ENCODE assay signal across 8 cellular contexts in the genomic region with DNA sequence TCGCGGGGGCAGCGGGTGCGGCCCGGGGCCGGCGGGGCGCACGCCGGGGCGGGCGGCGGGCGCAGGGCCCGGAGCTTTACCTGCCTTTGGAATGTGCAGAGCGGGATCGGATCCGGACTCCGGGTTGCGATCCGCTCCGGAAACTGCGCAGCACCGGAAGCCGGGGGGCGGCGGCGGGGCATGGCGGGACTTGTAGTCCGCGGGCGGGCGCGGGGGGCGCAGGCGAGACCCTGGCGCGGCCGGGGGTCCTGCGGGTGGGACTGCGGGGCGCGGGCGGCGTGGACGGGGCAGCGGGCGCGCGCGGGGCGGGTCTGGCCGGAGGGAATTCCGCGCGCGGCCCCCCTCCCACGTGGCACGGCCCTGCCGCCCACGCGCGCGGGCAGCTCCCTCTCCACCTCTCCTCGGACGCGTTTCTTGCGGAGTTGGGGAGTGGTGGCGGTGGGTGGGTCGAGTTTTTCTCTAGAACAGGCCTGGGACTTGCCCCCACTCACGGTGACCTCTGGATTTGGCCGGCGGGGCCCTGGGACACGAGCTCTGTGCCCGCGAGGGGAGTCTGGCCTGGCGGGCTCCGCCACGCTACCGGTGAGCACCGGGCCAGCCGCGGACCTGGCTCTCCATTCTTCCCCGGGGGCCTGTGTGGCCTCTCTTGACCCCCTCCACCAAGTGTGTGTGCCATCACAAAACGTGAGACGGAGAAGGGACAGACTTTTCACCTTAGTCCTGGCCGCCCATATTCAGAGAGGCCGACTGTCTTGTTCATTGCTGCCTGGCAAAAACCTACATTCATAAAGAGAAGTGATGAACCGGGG. TPM values are rescaled to one million over a fixed set of nuclear protein-coding genes. Genes with fewer than 3 reads are reported as not detected.
A peak's percentile ranks its signal among the peaks of the same experiment; 100 is the strongest.
DNase-seq lines count a peak whose midpoint lies in the region; ATAC-seq and TF ChIP-seq lines count a peak whose summit lies in the region.

A gene with protein sequence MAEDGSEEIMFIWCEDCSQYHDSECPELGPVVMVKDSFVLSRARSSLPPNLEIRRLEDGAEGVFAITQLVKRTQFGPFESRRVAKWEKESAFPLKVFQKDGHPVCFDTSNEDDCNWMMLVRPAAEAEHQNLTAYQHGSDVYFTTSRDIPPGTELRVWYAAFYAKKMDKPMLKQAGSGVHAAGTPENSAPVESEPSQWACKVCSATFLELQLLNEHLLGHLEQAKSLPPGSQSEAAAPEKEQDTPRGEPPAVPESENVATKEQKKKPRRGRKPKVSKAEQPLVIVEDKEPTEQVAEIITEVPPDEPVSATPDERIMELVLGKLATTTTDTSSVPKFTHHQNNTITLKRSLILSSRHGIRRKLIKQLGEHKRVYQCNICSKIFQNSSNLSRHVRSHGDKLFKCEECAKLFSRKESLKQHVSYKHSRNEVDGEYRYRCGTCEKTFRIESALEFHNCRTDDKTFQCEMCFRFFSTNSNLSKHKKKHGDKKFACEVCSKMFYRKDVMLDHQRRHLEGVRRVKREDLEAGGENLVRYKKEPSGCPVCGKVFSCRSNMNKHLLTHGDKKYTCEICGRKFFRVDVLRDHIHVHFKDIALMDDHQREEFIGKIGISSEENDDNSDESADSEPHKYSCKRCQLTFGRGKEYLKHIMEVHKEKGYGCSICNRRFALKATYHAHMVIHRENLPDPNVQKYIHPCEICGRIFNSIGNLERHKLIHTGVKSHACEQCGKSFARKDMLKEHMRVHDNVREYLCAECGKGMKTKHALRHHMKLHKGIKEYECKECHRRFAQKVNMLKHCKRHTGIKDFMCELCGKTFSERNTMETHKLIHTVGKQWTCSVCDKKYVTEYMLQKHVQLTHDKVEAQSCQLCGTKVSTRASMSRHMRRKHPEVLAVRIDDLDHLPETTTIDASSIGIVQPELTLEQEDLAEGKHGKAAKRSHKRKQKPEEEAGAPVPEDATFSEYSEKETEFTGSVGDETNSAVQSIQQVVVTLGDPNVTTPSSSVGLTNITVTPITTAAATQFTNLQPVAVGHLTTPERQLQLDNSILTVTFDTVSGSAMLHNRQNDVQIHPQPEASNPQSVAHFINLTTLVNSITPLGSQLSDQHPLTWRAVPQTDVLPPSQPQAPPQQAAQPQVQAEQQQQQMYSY (minus strand): TSS at position 155 of the 809 bp plus-strand sequence. CDS start 18,981 bp downstream, outside the sequence.

- peak; percentile 83 for DNase-seq in 8988T
- peak; percentile 77 for DNase-seq in NCI-H2196 (lab: John Stamatoyannopoulos, UW; ENCODE audit: unreplicated experiment)
- DNase-seq in central memory CD4-positive, alpha-beta T cell = peak; percentile 73
- no peak for DNase-seq in kidney epithelial cell (ENCODE audit: low read depth)
- peak; percentile 91 for DNase-seq in stimulated activated CD4-positive, alpha-beta T cell treated with anti-CD3 and anti-CD28 coated beads, Interleukin-15, amount 100 ng/mL, for 24 hours

- H3K36me3 ChIP-seq in kidney epithelial cell (ENCODE audit: control insufficient read depth, insufficient read depth, low read length) = no peaks in the 10 kb centered on the region

- peak within 1 kb of the TSS; percentile 88 for H3K4me3 ChIP-seq in kidney epithelial cell (ENCODE audit: low read depth, low read length)

- ATAC-seq in GM18505 (IDR thresholded peaks at IDR 0.05; ENCODE audit: unreplicated experiment) = peak; percentile 57
- ATAC-seq in HG02981 (IDR thresholded peaks at IDR 0.05; ENCODE audit: unreplicated experiment) = peak; percentile 58
- ATAC-seq in activated CD4-positive, CD25-positive, alpha-beta regulatory T cell treated with anti-CD3 and anti-CD28 coated beads, Interleukin-2, amount 50 U/mL, for 24 hours = peak; percentile 75 to 78

- no peaks in the 10 kb centered on the region for H3K27me3 ChIP-seq in kidney epithelial cell (ENCODE audit: control insufficient read depth, insufficient read depth, low read length)

- peak; percentile 62 for TF ChIP-seq POLR2A in GM18505 (IDR thresholded peaks at IDR 0.05; ENCODE audit: borderline replicate concordance, extremely low read depth, insufficient read depth, insufficient read length)

- TF ChIP-seq CTCF in kidney epithelial cell (IDR thresholded peaks at IDR 0.05; ENCODE audit: insufficient read depth, low read length, poor library complexity, severe bottlenecking) = no peak

RNA-seq across cellular contexts. Expression of the gene that starts here (rescaled TPM):
- total RNA-seq in kidney epithelial cell = 5.4 and 5.8 TPM in 2 replicates
